10 cellular contexts compared by ENCODE assay signal in genomic region chr16:49503242-49504022, GRCh38.
DNase-seq lines count a peak whose midpoint lies in the region; ATAC-seq and FAIRE-seq lines count a peak whose summit lies in the region.
"Had no signal": no experiment of that assay in that cellular context is flagged by ENCODE, and none has a peak within 500 bp of the region (broad histone marks: within the 10 kb centered on the region; RNA-seq: fewer than 3 reads in every experiment).

No MANE protein-coding gene starts in this region.

- ATAC-seq in GM21423 (IDR thresholded peaks at IDR 0.05; ENCODE audit: unreplicated experiment): peak; percentile 84
- peak; percentile 89 for ATAC-seq in HG03354 (IDR thresholded peaks at IDR 0.05; ENCODE audit: poor library complexity, severe bottlenecking, unreplicated experiment)
- ATAC-seq in memory B cell (ENCODE audit: low read depth): no peak
- no peak for ATAC-seq in GM18502 (IDR thresholded peaks at IDR 0.05; ENCODE audit: poor library complexity, unreplicated experiment)

- H3K36me3 Mint-ChIP-seq in memory B cell: peaks cover 2% of the 10 kb centered on the region

- peaks cover 10% of the 10 kb centered on the region for H3K4me1 Mint-ChIP-seq in memory B cell

- H3K27ac Mint-ChIP-seq in memory B cell: no peak overlapping the region

- H3K27me3 Mint-ChIP-seq in memory B cell: peaks cover 8% of the 10 kb centered on the region

- peaks cover 7% of the 10 kb centered on the region for H3K9me3 Mint-ChIP-seq in memory B cell

- FAIRE-seq in GM18507 (lab: Jason Lieb, UNC): peak; percentile 66
- FAIRE-seq: islet of Langerhans had no signal

- H3K4me3 Mint-ChIP-seq in memory B cell: peak overlapping the region; percentile 63

- peak; percentile 58 for DNase-seq in GM18507 (ENCODE audit: extremely low spot score, insufficient read length, low read depth)
- no peak for DNase-seq in memory B cell (ENCODE audit: low spot score in 2 of 2)
- no peak for DNase-seq in Ammon's horn (ENCODE audit: low spot score)
- DNase-seq in SHP77 (lab: John Stamatoyannopoulos, UW): no peak
- no peak for DNase-seq in mucosa of gallbladder (ENCODE audit: low spot score)
- DNase-seq: NCI-H526 treated with DMSO at 0.1 percent for 48 hours had no signal

Comparison
In these comparisons a context has a peak if more than half of its experiments do, and no peak if none do; other contexts are left out.
1. ATAC-seq: peak in GM21423 (single experiment) and HG03354 (single experiment); none in memory B cell (single experiment) and GM18502 (single experiment).